ENCODE assay signal across 15 cellular contexts in genomic region chr1:204322329-204322868, GRCh38. TPM values are rescaled to one million over a fixed set of nuclear protein-coding genes. Genes with fewer than 3 reads are reported as not detected.
DNase-seq lines count a peak whose midpoint lies in the region; ATAC-seq and TF ChIP-seq lines count a peak whose summit lies in the region.
"Had no signal": no experiment of that assay in that cellular context is flagged by ENCODE, and none has a peak within 500 bp of the region (broad histone marks: within the 10 kb centered on the region; RNA-seq: fewer than 3 reads in every experiment).

No MANE protein-coding gene starts in this region.

- ATAC-seq in GM21619 (IDR thresholded peaks at IDR 0.05; ENCODE audit: unreplicated experiment), result no peak
- ATAC-seq: HCT116 had no signal

- H3K79me2 ChIP-seq in GM23248 (ENCODE audit: insufficient read depth) (no peaks in the 10 kb centered on the region), PC-9 (ENCODE audit: low read depth) (peaks cover 63% of the 10 kb centered on the region)

- H3K9me2 ChIP-seq in GM23248 (ENCODE audit: insufficient read depth), result no peaks in the 10 kb centered on the region
- H3K9me2 ChIP-seq in PC-9 (ENCODE audit: insufficient read depth), result no peaks in the 10 kb centered on the region

- in situ Hi-C loops in GM23248 (cut with MboI) (no loop called here), GM13977 (cut with MboI; ENCODE audit: low pct_unique_long_range_greater_than_20kb, low sequenced_read_pairs, unreplicated experiment) (no loop called here)

- DNase-seq in GM23248, result no peak
- no peak for DNase-seq in PC-9
- peak; percentile 29 for DNase-seq in iPS-NIHi11 (ENCODE audit: low spot score)
- no peak for DNase-seq in middle frontal gyrus (ENCODE audit: extremely low spot score, low spot score)
- DNase-seq in GM13977 (ENCODE audit: low spot score), result no peak
- DNase-seq: CD4-positive, CD25-positive, alpha-beta regulatory T cell; DMS53; MM.1S; NCI-H1105; NCI-H1694 treated with DMSO at 0.1 percent for 48 hours; NCI-H69; NK-92 treated with Interleukin-12 subunit alpha and Interleukin-12 subunit beta, amount 100 ng/mL, for 24 hours had no signal

- H2AFZ ChIP-seq in GM23248 (no peak overlapping the region), PC-9 (no peak overlapping the region)

- H3K9ac ChIP-seq in GM23248, result peak overlapping the region; percentile 42; the same call in 1 of the 2 replicates
- H3K9ac ChIP-seq in skeletal muscle satellite cell (ENCODE audit: low read depth, low read length), result peak overlapping the region; percentile 21

- H3F3A ChIP-seq in GM23248 (ENCODE audit: insufficient read depth) (peaks cover 50% of the 10 kb centered on the region), PC-9 (ENCODE audit: insufficient read depth, low read depth) (peaks cover 42% of the 10 kb centered on the region)

- 73 to 74% methylated on average over 8 of the region's 8 CpGs for WGBS in GM23248 (ENCODE audit: low coverage in 1 of 2, low lambda C conversion rate in 2 of 2, missing lambda C conversion rate in 2 of 2), 2 experiments

- H3K9me3 ChIP-seq in GM23248 (ENCODE audit: low read depth) (no peaks in the 10 kb centered on the region), PC-9 (ENCODE audit: insufficient read depth, low read depth) (no peaks in the 10 kb centered on the region), skeletal muscle satellite cell (replicated peaks; ENCODE audit: low read length) (no peaks in the 10 kb centered on the region)

- H3K4me2 ChIP-seq in GM23248 (ENCODE audit: unreplicated experiment) (no peak overlapping the region), PC-9 (no peak overlapping the region; the same call in 1 of the 2 replicates), skeletal muscle satellite cell (ENCODE audit: low read length) (no peak overlapping the region)

- H3K27ac ChIP-seq in GM23248, result peak overlapping the region; percentile 95
- peak overlapping the region; percentile 4; the same call in 1 of the 2 replicates for H3K27ac ChIP-seq in PC-9

- CTCF ChIA-PET in PC-9 (lab: Charles Lee), result no interaction called here

- no peaks in the 10 kb centered on the region for H3K27me3 ChIP-seq in GM23248 (replicated peaks; ENCODE audit: insufficient read depth)
- no peaks in the 10 kb centered on the region for H3K27me3 ChIP-seq in PC-9 (ENCODE audit: insufficient read depth, low read depth)
- no peaks in the 10 kb centered on the region for H3K27me3 ChIP-seq in skeletal muscle satellite cell (ENCODE audit: control insufficient read depth, insufficient read depth, low read length)

- POLR2A ChIA-PET in PC-9 (lab: Charles Lee; ENCODE audit: unreplicated experiment), result no interaction called here

- no peak overlapping the region for H3K4me3 ChIP-seq in GM23248
- H3K4me3 ChIP-seq in PC-9, result no peak overlapping the region
- no peak overlapping the region for H3K4me3 ChIP-seq in skeletal muscle satellite cell (ENCODE audit: low read length)

- TF ChIP-seq CTCF in PC-9 (conservative IDR thresholded peaks at IDR 0.05) (no peak), GM13977 (IDR thresholded peaks at IDR 0.05; ENCODE audit: extremely low read depth, insufficient read depth, missing control alignments) (no peak)

- H3K36me3 ChIP-seq in GM23248 (ENCODE audit: low read depth) (no peaks in the 10 kb centered on the region), PC-9 (ENCODE audit: low read depth) (no peaks in the 10 kb centered on the region), skeletal muscle satellite cell (ENCODE audit: insufficient read depth, low read length) (no peaks in the 10 kb centered on the region)

- intact Hi-C loops in PC-9 (cut with micrococcal nuclease; ENCODE audit: unreplicated experiment), result loop anchor here (5.0 kb wide), 1 partner anchor 35 kb away; no protein-coding TSS in a partner anchor

- peaks cover 58% of the 10 kb centered on the region for H3K4me1 ChIP-seq in GM23248 (ENCODE audit: insufficient read depth)
- H3K4me1 ChIP-seq in PC-9 (replicated peaks; ENCODE audit: insufficient read depth), result peaks cover 63% of the 10 kb centered on the region
- H3K4me1 ChIP-seq in skeletal muscle satellite cell (ENCODE audit: control insufficient read depth, insufficient read depth, low read length), result peaks cover 48% of the 10 kb centered on the region

- H4K20me1 ChIP-seq in GM23248 (ENCODE audit: insufficient read depth) (no peaks in the 10 kb centered on the region), PC-9 (ENCODE audit: insufficient read depth) (no peaks in the 10 kb centered on the region)

- BruUV-seq in PC-9 (replicated peaks; lab: Mats Ljungman, UMichigan), result no TSS peak

RNA-seq across cellular contexts. Expression of gene PLEKHA6, which starts 37.3 kb away (rescaled TPM):
- total RNA-seq in GM23248 (2014; rRNA removed; shearing (Covaris generic)), result 7.3 and 8.3 TPM in 2 replicates
- 4.5 and 5.5 TPM in 2 replicates for polyA plus RNA-seq in GM23248 (2016; fragmentation: Nextera tagmentation; extraction: Ambion mirVana)
- 52.0 and 53.1 TPM in 2 replicates for total RNA-seq in PC-9 (2021)
- total RNA-seq in skeletal muscle satellite cell (2012; rRNA removed), result 1.0 and 3.3 TPM in 2 replicates
- polyA plus RNA-seq: CD4-positive, CD25-positive, alpha-beta regulatory T cell had no signal
